ENCODE assay signal across 10 cellular contexts in genomic region chr14:63435838-63436237, GRCh38.
A peak's percentile ranks its signal among the peaks of the same experiment; 100 is the strongest.
DNase-seq lines count a peak whose midpoint lies in the region; ATAC-seq and TF ChIP-seq lines count a peak whose summit lies in the region.
"Had no signal": no experiment of that assay in that cellular context is flagged by ENCODE, and none has a peak within 500 bp of the region (broad histone marks: within the 10 kb centered on the region; RNA-seq: fewer than 3 reads in every experiment).

No MANE protein-coding gene starts in this region.

- ATAC-seq in GM19328 (IDR thresholded peaks at IDR 0.05; ENCODE audit: unreplicated experiment) (no peak), GM21717 (IDR thresholded peaks at IDR 0.05; ENCODE audit: unreplicated experiment) (no peak), HG03342 (IDR thresholded peaks at IDR 0.05; ENCODE audit: unreplicated experiment) (no peak)
- ATAC-seq: WTC11 had no signal

- H3K18ac ChIP-seq in mesenchymal stem cell (ENCODE audit: low read depth in 1 of 2, low read length in 2 of 2), result no peak overlapping the region

- no peak overlapping the region for H3K23ac ChIP-seq in mesenchymal stem cell (ENCODE audit: low read length in 2 of 2)

- 57% methylated on average over 4 of the region's 5 CpGs for WGBS in mesenchymal stem cell

- H3K9me3 ChIP-seq in mesenchymal stem cell (ENCODE audit: control insufficient read depth, low read length) (no peaks in the 10 kb centered on the region), tibial artery (no peaks in the 10 kb centered on the region)

- no peak overlapping the region for H2BK12ac ChIP-seq in mesenchymal stem cell (ENCODE audit: low read length in 2 of 2)

- H3K4me3 ChIP-seq in dorsolateral prefrontal cortex, result peak overlapping the region in 1 of 59 donors; percentile 5
- H3K4me3 ChIP-seq in mesenchymal stem cell (ENCODE audit: insufficient read depth in 1 of 2, low read depth in 1 of 2, low read length in 2 of 2), result no peak overlapping the region
- H3K4me3 ChIP-seq in tibial artery, result no peak overlapping the region

- H3K36me3 ChIP-seq in mesenchymal stem cell (ENCODE audit: control insufficient read depth in 1 of 2, insufficient read depth in 2 of 2, low read depth in 1 of 2, low read length in 2 of 2) (peaks cover 0 to 4% of the 10 kb centered on the region in 2 experiments), tibial artery (no peaks in the 10 kb centered on the region)

- H2BK15ac ChIP-seq in mesenchymal stem cell (ENCODE audit: low read depth, poor library complexity, severe bottlenecking), result no peak overlapping the region

- H3K9ac ChIP-seq in mesenchymal stem cell (ENCODE audit: low read length), result peak overlapping the region; percentile 78

- H3K4me2 ChIP-seq in mesenchymal stem cell (ENCODE audit: low read length, poor library complexity, severe bottlenecking), result no peak overlapping the region

- no peak overlapping the region for H4K91ac ChIP-seq in mesenchymal stem cell (ENCODE audit: low read length)

- no peak overlapping the region for H2BK120ac ChIP-seq in mesenchymal stem cell (ENCODE audit: low read depth, low read length)

- peak; percentile 13 for DNase-seq in DMS 273 (lab: John Stamatoyannopoulos, UW; ENCODE audit: unreplicated experiment)
- no peak for DNase-seq in DMS 273 treated with DMSO at 0.1 percent for 48 hours (lab: John Stamatoyannopoulos, UW)
- peak in 7 of 10 donors; percentile 33 to 66 (median 49) for DNase-seq in dorsolateral prefrontal cortex
- peak; percentile 85 for DNase-seq in mesenchymal stem cell
- peak; percentile 90 to 91 for DNase-seq in tibial artery

- no peaks in the 10 kb centered on the region for H3K27me3 ChIP-seq in dorsolateral prefrontal cortex
- H3K27me3 ChIP-seq in mesenchymal stem cell (ENCODE audit: control insufficient read depth in 1 of 2, insufficient read depth in 1 of 2, low read length in 2 of 2), result no peaks in the 10 kb centered on the region
- no peaks in the 10 kb centered on the region for H3K27me3 ChIP-seq in tibial artery

- H3K14ac ChIP-seq in mesenchymal stem cell (ENCODE audit: low read length in 2 of 2), result no peak overlapping the region

- TF ChIP-seq CTCF in dorsolateral prefrontal cortex (IDR thresholded peaks at IDR 0.05 in 54 of 56, conservative IDR thresholded peaks at IDR 0.05 in 2 of 56; ENCODE audit: low read depth in 1 of 56, partially characterized antibody in 56 of 56) (peak in 5 of 56 donors; percentile 5 to 23 (median 9)), tibial artery (IDR thresholded peaks at IDR 0.05) (no peak)

- no peak overlapping the region for H2AK5ac ChIP-seq in mesenchymal stem cell (ENCODE audit: low read length, severe bottlenecking)

- no peak overlapping the region for H2BK5ac ChIP-seq in mesenchymal stem cell (ENCODE audit: low read depth, low read length, poor library complexity, severe bottlenecking)

- peaks cover 27% of the 10 kb centered on the region for H3K79me1 ChIP-seq in mesenchymal stem cell (replicated peaks; ENCODE audit: low read length, poor library complexity, severe bottlenecking)

- H3K4me1 ChIP-seq in mesenchymal stem cell (ENCODE audit: control insufficient read depth, insufficient read depth, low read depth, low read length) (peaks cover 6% of the 10 kb centered on the region), tibial artery (peaks cover 0 to 61% (median 39%) of the 10 kb centered on the region in 4 donors)

- peak overlapping the region in 47 of 59 donors; percentile 1 to 82 (median 53) for H3K27ac ChIP-seq in dorsolateral prefrontal cortex
- no peak overlapping the region for H3K27ac ChIP-seq in mesenchymal stem cell (ENCODE audit: low read length, poor library complexity, severe bottlenecking)
- H3K27ac ChIP-seq in tibial artery, result peak overlapping the region; percentile 64 to 72
- H3K27ac ChIP-seq: 22Rv1 had no signal

- intact Hi-C loops in dorsolateral prefrontal cortex (cut with DNase I), result no loop called here
- intact Hi-C loops in tibial artery (cut with DNase I; ENCODE audit: low total_unique reads), result no loop called here

- no peak overlapping the region for H3K4ac ChIP-seq in mesenchymal stem cell (ENCODE audit: low read depth in 1 of 2, low read length in 2 of 2)

- H4K8ac ChIP-seq in mesenchymal stem cell (ENCODE audit: low read length), result no peak overlapping the region

- no peak overlapping the region for H2AFZ ChIP-seq in mesenchymal stem cell (ENCODE audit: low read depth, low read length)
